10 cellular contexts compared by ENCODE assay signal in genomic region chr2:190342601-190343000, GRCh38. TPM values are rescaled to one million over a fixed set of nuclear protein-coding genes. Genes with fewer than 3 reads are reported as not detected.
DNase-seq lines count a peak whose midpoint lies in the region; ATAC-seq and TF ChIP-seq lines count a peak whose summit lies in the region.
"Had no signal": no experiment of that assay in that cellular context is flagged by ENCODE, and none has a peak within 500 bp of the region (broad histone marks: within the 10 kb centered on the region; RNA-seq: fewer than 3 reads in every experiment).

No MANE protein-coding gene starts in this region.

- peaks cover 12 to 18% of the 10 kb centered on the region in 2 donors for H3K4me1 Mint-ChIP-seq in natural killer cell

- CTCF ChIA-PET in mammary epithelial cell (lab: Charles Lee; ENCODE audit: low non-redundant PET), result no interaction called here

- WGBS in heart left ventricle, 4 donors, result 44 to 55% (median 51%) methylated on average over 5 of the region's 5 CpGs
- 59% methylated on average over 5 of the region's 5 CpGs for WGBS in mammary epithelial cell (ENCODE audit: low coverage, missing lambda C conversion rate)
- WGBS in transverse colon (ENCODE audit: low coverage in 1 of 2), 2 donors, result 59 to 80% methylated on average over 1 to 5 of the region's 5 CpGs

- peaks cover 26% of the 10 kb centered on the region for H3K79me2 ChIP-seq in mammary epithelial cell (ENCODE audit: insufficient read depth, low read length)

- H3K4me2 ChIP-seq in mammary epithelial cell (ENCODE audit: insufficient read depth, low read depth, low read length), result no peak overlapping the region

- dilution Hi-C loops in mammary epithelial cell (cut with HindIII; ENCODE audit: low sequenced_read_pairs), result loop anchor here (5.0 kb wide), 1 partner anchor 65 kb away; the partner anchor contains the start of gene MFSD6

- H3K4me1 ChIP-seq in heart left ventricle (peaks cover 0 to 35% (median 20%) of the 10 kb centered on the region in 12 donors), mammary epithelial cell (ENCODE audit: insufficient read depth, low read length) (peaks cover 12% of the 10 kb centered on the region), transverse colon (peaks cover 11 to 30% (median 17%) of the 10 kb centered on the region in 4 donors)

- peak overlapping the region; percentile 99 for H2AFZ ChIP-seq in mammary epithelial cell (ENCODE audit: low read depth, low read length)

- peak overlapping the region; percentile 56 to 84 for H3K27ac Mint-ChIP-seq in natural killer cell

- H3K9ac ChIP-seq in mammary epithelial cell (ENCODE audit: insufficient read depth, low read length), result no peak overlapping the region

- H3K4me3 Mint-ChIP-seq in natural killer cell, result peak overlapping the region; percentile 92

- DNase-seq in heart left ventricle (no peak), left ventricle myocardium superior (no peak), mammary epithelial cell (no peak), natural killer cell (no peak), transverse colon (no peak), left lobe of liver (ENCODE audit: low spot score) (no peak), dermis blood vessel endothelial cell (no peak), A172 (ENCODE audit: low spot score) (no peak)
- DNase-seq: activated effector memory CD4-positive, alpha-beta T cell treated with anti-CD3 and anti-CD28 coated beads, Interleukin-2, amount 50 U/mL, for 16 hours had no signal

- intact Hi-C loops in heart left ventricle (cut with DNase I) (no loop called here), left ventricle myocardium superior (cut with micrococcal nuclease) (no loop called here), mammary epithelial cell (cut with micrococcal nuclease) (loop anchor here (2.0 kb wide), 1 partner anchor 16 kb away; no protein-coding TSS in a partner anchor), natural killer cell (cut with micrococcal nuclease) (no loop called here), transverse colon (cut with DNase I; ENCODE audit: low total_unique reads) (no loop called here)

- no peak for TF ChIP-seq POLR2A in heart left ventricle (IDR thresholded peaks at IDR 0.05)
- TF ChIP-seq POLR2A in transverse colon (IDR thresholded peaks at IDR 0.05), result no peak

- no peaks in the 10 kb centered on the region for H3K27me3 Mint-ChIP-seq in natural killer cell (ENCODE audit: low read depth in 2 of 2)

- BruUV-seq in mammary epithelial cell (replicated peaks; lab: Mats Ljungman, UMichigan), result TSS peak; percentile 26

- TF ChIP-seq EP300 in transverse colon (IDR thresholded peaks at IDR 0.05; ENCODE audit: low read depth), result no peak

- no peak for TF ChIP-seq CTCF in heart left ventricle (IDR thresholded peaks at IDR 0.05)
- TF ChIP-seq CTCF in mammary epithelial cell (conservative IDR thresholded peaks at IDR 0.05 in 1 of 2, IDR thresholded peaks at IDR 0.05 in 1 of 2; ENCODE audit: extremely low read depth in 1 of 2, insufficient read depth in 1 of 2, low read depth in 1 of 2, low read length in 2 of 2), result no peak
- TF ChIP-seq CTCF in natural killer cell (IDR thresholded peaks at IDR 0.05), result no peak
- TF ChIP-seq CTCF in transverse colon (IDR thresholded peaks at IDR 0.05), result no peak

- no peaks in the 10 kb centered on the region for H3K9me3 Mint-ChIP-seq in natural killer cell

- peaks cover 0 to 4% (median 0%) of the 10 kb centered on the region in 9 donors for H3K36me3 ChIP-seq in heart left ventricle
- H3K36me3 ChIP-seq in mammary epithelial cell (ENCODE audit: insufficient read depth, low read length), result no peaks in the 10 kb centered on the region
- H3K36me3 ChIP-seq in transverse colon, result no peaks in the 10 kb centered on the region

- no peaks in the 10 kb centered on the region for H3K27me3 ChIP-seq in heart left ventricle
- no peaks in the 10 kb centered on the region for H3K27me3 ChIP-seq in mammary epithelial cell (ENCODE audit: insufficient read depth, low read length)
- H3K27me3 ChIP-seq in transverse colon, result no peaks in the 10 kb centered on the region

- no peak overlapping the region for H3K4me3 ChIP-seq in heart left ventricle
- H3K4me3 ChIP-seq in mammary epithelial cell (replicated peaks in 1 of 3; ENCODE audit: insufficient read depth in 1 of 3, low read depth in 2 of 3, low read length in 3 of 3), result no peak overlapping the region
- no peak overlapping the region for H3K4me3 ChIP-seq in transverse colon

- no peak for ATAC-seq in heart left ventricle
- ATAC-seq in left ventricle myocardium superior, result no peak
- ATAC-seq in natural killer cell, result no peak
- ATAC-seq in left lobe of liver, result no peak

- H3K27ac ChIP-seq in heart left ventricle (peak overlapping the region in 11 of 12 donors; percentile 89 to 98 (median 94)), mammary epithelial cell (ENCODE audit: insufficient read depth, low read depth, low read length) (no peak overlapping the region), transverse colon (peak overlapping the region; percentile 86 to 95 (median 88))

- H3K9me3 ChIP-seq in heart left ventricle (no peaks in the 10 kb centered on the region), mammary epithelial cell (replicated peaks; ENCODE audit: insufficient read depth, low read length) (no peaks in the 10 kb centered on the region), transverse colon (no peaks in the 10 kb centered on the region)
- H3K9me3 ChIP-seq: BLaER1 treated with 17β-estradiol and CSF1 and Interleukin-3, amounts not matched to agents 10 nM and 100 nM had no signal

- no peaks in the 10 kb centered on the region for H3K36me3 Mint-ChIP-seq in natural killer cell

- in situ Hi-C loops in mammary epithelial cell (cut with MboI; ENCODE audit: low sequenced_read_pairs in 2 of 2) (no loop called here), transverse colon (cut with MboI; ENCODE audit: low pct_ligation_motif_present in 1 of 4, low pct_unique_long_range_greater_than_20kb in 1 of 4, low sequenced_read_pairs in 3 of 4) (no loop called here)

- no peaks in the 10 kb centered on the region for H4K20me1 ChIP-seq in mammary epithelial cell (ENCODE audit: insufficient read depth, low read length)

RNA-seq across cellular contexts. Expression of gene INPP1, which starts 0.8 kb away (rescaled TPM):
- 10 to 100 TPM in 8 of 9 donors, 1 to 10 TPM in 1; 7.8 to 18.5 (median 13.1) TPM for total RNA-seq in heart left ventricle
- 10 to 100 TPM; 14.1 to 26.2 TPM for polyA plus RNA-seq in heart left ventricle
- 15.8 TPM for total RNA-seq in left ventricle myocardium superior
- total RNA-seq in mammary epithelial cell, result 10 to 100 TPM; 13.0 to 23.8 TPM
- 10.4 TPM for polyA plus RNA-seq in mammary epithelial cell
- 9.4 TPM for polyA minus RNA-seq in mammary epithelial cell
- 10 to 100 TPM in 1 of 3 donors, 1 to 10 TPM in 2; 9.5 to 16.7 (median 9.6) TPM for total RNA-seq in natural killer cell
- total RNA-seq in transverse colon, result 10 to 100 TPM in 3 of 4 donors, under 1 TPM in 1; 0.60 to 22.1 (median 21.2) TPM
- total RNA-seq in left lobe of liver, result 12.4 TPM
- 14.5 and 26.9 TPM in 2 replicates for total RNA-seq in dermis blood vessel endothelial cell
- total RNA-seq in A172 (2014; rRNA removed; shearing (Covaris generic)), result 9.8 and 11.4 TPM in 2 replicates

RNA-seq across cellular contexts. Expression of gene HIBCH, which starts 23.0 kb away (rescaled TPM):
- total RNA-seq in heart left ventricle (10 to 100 TPM in 8 of 9 donors, 1 to 10 TPM in 1; 7.7 to 25.3 (median 23.2) TPM), left ventricle myocardium superior (24.2 TPM), mammary epithelial cell (10 to 100 TPM; 17.0 to 20.5 TPM), natural killer cell (10 to 100 TPM; 19.3 to 31.4 (median 21.6) TPM), transverse colon (10 to 100 TPM in 2 of 4 donors, 1 to 10 TPM in 2; 6.0 to 33.0 (median 19.8) TPM), left lobe of liver (80.7 TPM), dermis blood vessel endothelial cell (22.6 and 26.2 TPM in 2 replicates)
- polyA plus RNA-seq in heart left ventricle (10 to 100 TPM in 1 of 2 donors, 1 to 10 TPM in 1; 8.4 to 15.6 TPM), mammary epithelial cell (7.7 TPM)
- polyA minus RNA-seq in mammary epithelial cell, result 4.7 TPM
- 23.0 and 25.8 TPM in 2 replicates for total RNA-seq in A172 (2014; rRNA removed; shearing (Covaris generic))
